ENCODE assay signal across 1 cellular context in genomic region chr16:11283820-11284248, GRCh38.
A peak's percentile ranks its signal among the peaks of the same experiment; 100 is the strongest.
TF ChIP-seq lines count a peak whose summit lies in the region.

No MANE protein-coding gene starts in this region.

TF ChIP-seq in HepG2, 621 proteins besides CTCF, POLR2A, EP300 and RAD21 (continued from another document and continues in another):
- TF ChIP-seq, protein P1, sequence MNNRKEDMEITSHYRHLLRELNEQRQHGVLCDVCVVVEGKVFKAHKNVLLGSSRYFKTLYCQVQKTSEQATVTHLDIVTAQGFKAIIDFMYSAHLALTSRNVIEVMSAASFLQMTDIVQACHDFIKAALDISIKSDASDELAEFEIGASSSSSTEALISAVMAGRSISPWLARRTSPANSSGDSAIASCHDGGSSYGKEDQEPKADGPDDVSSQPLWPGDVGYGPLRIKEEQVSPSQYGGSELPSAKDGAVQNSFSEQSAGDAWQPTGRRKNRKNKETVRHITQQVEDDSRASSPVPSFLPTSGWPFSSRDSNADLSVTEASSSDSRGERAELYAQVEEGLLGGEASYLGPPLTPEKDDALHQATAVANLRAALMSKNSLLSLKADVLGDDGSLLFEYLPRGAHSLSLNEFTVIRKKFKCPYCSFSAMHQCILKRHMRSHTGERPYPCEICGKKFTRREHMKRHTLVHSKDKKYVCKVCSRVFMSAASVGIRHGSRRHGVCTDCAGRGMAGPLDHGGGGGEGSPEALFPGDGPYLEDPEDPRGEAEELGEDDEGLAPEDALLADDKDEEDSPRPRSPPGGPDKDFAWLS (CRISPR knock-in tag; IDR thresholded peaks at IDR 0.05; ENCODE audit: borderline replicate concordance), result no peak
- TF ChIP-seq ZMYM3 (CRISPR knock-in tag; IDR thresholded peaks at IDR 0.05), result peak; percentile 74
- no peak for TF ChIP-seq EED (CRISPR knock-in tag; IDR thresholded peaks at IDR 0.05)
- no peak for TF ChIP-seq NBN (conservative IDR thresholded peaks at IDR 0.05)
- no peak for TF ChIP-seq SMYD3 (CRISPR knock-in tag; IDR thresholded peaks at IDR 0.05)
- 0 out of 2 replicates have a peak, but pooled peaks have one; percentile 26 for TF ChIP-seq ZNF256 (CRISPR knock-in tag; conservative IDR thresholded peaks at IDR 0.05)
- no peak for TF ChIP-seq ZBTB42 (CRISPR knock-in tag; IDR thresholded peaks at IDR 0.05)
- TF ChIP-seq ZNF766 (CRISPR knock-in tag; IDR thresholded peaks at IDR 0.05; ENCODE audit: borderline replicate concordance), result no peak
- TF ChIP-seq, protein P2, sequence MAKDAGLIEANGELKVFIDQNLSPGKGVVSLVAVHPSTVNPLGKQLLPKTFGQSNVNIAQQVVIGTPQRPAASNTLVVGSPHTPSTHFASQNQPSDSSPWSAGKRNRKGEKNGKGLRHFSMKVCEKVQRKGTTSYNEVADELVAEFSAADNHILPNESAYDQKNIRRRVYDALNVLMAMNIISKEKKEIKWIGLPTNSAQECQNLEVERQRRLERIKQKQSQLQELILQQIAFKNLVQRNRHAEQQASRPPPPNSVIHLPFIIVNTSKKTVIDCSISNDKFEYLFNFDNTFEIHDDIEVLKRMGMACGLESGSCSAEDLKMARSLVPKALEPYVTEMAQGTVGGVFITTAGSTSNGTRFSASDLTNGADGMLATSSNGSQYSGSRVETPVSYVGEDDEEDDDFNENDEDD (CRISPR knock-in tag; IDR thresholded peaks at IDR 0.05; ENCODE audit: borderline replicate concordance), result 0 out of 2 replicates have a peak, but pooled peaks have one; percentile 29
- peak; percentile 45; the same call in 1 of the 2 replicates for TF ChIP-seq NCOA2 (CRISPR knock-in tag; IDR thresholded peaks at IDR 0.05)
- no peak for TF ChIP-seq ZNF383 (CRISPR knock-in tag; IDR thresholded peaks at IDR 0.05; ENCODE audit: borderline replicate concordance)
- no peak for TF ChIP-seq HIC2 (CRISPR knock-in tag; IDR thresholded peaks at IDR 0.05; ENCODE audit: low read depth)
- TF ChIP-seq, protein P3, sequence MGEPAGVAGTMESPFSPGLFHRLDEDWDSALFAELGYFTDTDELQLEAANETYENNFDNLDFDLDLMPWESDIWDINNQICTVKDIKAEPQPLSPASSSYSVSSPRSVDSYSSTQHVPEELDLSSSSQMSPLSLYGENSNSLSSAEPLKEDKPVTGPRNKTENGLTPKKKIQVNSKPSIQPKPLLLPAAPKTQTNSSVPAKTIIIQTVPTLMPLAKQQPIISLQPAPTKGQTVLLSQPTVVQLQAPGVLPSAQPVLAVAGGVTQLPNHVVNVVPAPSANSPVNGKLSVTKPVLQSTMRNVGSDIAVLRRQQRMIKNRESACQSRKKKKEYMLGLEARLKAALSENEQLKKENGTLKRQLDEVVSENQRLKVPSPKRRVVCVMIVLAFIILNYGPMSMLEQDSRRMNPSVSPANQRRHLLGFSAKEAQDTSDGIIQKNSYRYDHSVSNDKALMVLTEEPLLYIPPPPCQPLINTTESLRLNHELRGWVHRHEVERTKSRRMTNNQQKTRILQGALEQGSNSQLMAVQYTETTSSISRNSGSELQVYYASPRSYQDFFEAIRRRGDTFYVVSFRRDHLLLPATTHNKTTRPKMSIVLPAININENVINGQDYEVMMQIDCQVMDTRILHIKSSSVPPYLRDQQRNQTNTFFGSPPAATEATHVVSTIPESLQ (CRISPR knock-in tag; conservative IDR thresholded peaks at IDR 0.05), result peak; percentile 51; the same call in 1 of the 2 replicates
- TF ChIP-seq NFYB (CRISPR knock-in tag; IDR thresholded peaks at IDR 0.05), result no peak
- no peak for TF ChIP-seq AKAP8 (CRISPR knock-in tag; IDR thresholded peaks at IDR 0.05)
- TF ChIP-seq NR3C1 (CRISPR knock-in tag; IDR thresholded peaks at IDR 0.05), result no peak
- TF ChIP-seq AFF4 (CRISPR knock-in tag; IDR thresholded peaks at IDR 0.05), result peak; percentile 35; the same call in 1 of the 2 replicates
- no peak for TF ChIP-seq ZNF780A (CRISPR knock-in tag; IDR thresholded peaks at IDR 0.05)
- TF ChIP-seq RFXANK (CRISPR knock-in tag; IDR thresholded peaks at IDR 0.05), result 0 out of 2 replicates have a peak, but pooled peaks have one; percentile 41
- 0 out of 2 replicates have a peak, but pooled peaks have one; percentile 43 for TF ChIP-seq KDM3A (CRISPR knock-in tag; IDR thresholded peaks at IDR 0.05; ENCODE audit: low read depth)
- no peak for TF ChIP-seq IKZF4 (CRISPR knock-in tag; IDR thresholded peaks at IDR 0.05; ENCODE audit: borderline replicate concordance, low read depth, not compliant biosample characterization)
- no peak for TF ChIP-seq POLR2G (IDR thresholded peaks at IDR 0.05; ENCODE audit: low read depth, low read length)
- no peak for TF ChIP-seq NFE2L2 (IDR thresholded peaks at IDR 0.05; ENCODE audit: low read length)
- no peak for TF ChIP-seq ZNF180 (CRISPR knock-in tag; IDR thresholded peaks at IDR 0.05; ENCODE audit: borderline replicate concordance, low read depth)
- TF ChIP-seq ZBTB3 (CRISPR knock-in tag; IDR thresholded peaks at IDR 0.05; ENCODE audit: borderline replicate concordance, low read depth), result no peak
- 0 out of 2 replicates have a peak, but pooled peaks have one; percentile 31 for TF ChIP-seq ELF3 (CRISPR knock-in tag; IDR thresholded peaks at IDR 0.05)
- TF ChIP-seq NFAT5 (CRISPR knock-in tag; IDR thresholded peaks at IDR 0.05), result no peak; the same call in 1 of the 2 replicates
- TF ChIP-seq CBFB (CRISPR knock-in tag; IDR thresholded peaks at IDR 0.05), result no peak
- no peak for TF ChIP-seq ZNF713 (CRISPR knock-in tag; IDR thresholded peaks at IDR 0.05)
- TF ChIP-seq ZNF431 (CRISPR knock-in tag; IDR thresholded peaks at IDR 0.05; ENCODE audit: borderline replicate concordance, low read depth), result no peak
- TF ChIP-seq ZNF660 (CRISPR knock-in tag; IDR thresholded peaks at IDR 0.05; ENCODE audit: borderline replicate concordance, low read depth), result no peak
- TF ChIP-seq ATF5 (CRISPR knock-in tag; IDR thresholded peaks at IDR 0.05; ENCODE audit: low read depth), result no peak
- TF ChIP-seq SAFB2 (CRISPR knock-in tag; IDR thresholded peaks at IDR 0.05; ENCODE audit: borderline replicate concordance, low read depth), result no peak
- TF ChIP-seq REST (IDR thresholded peaks at IDR 0.05; ENCODE audit: borderline replicate concordance in 1 of 2, low read depth in 1 of 2, low read length in 2 of 2), result peak; percentile 17 to 88
- TF ChIP-seq PRMT3 (CRISPR knock-in tag; IDR thresholded peaks at IDR 0.05; ENCODE audit: borderline replicate concordance, low read depth), result no peak
- peak; percentile 45; the same call in 1 of the 2 replicates for TF ChIP-seq FOXK1 (CRISPR knock-in tag; IDR thresholded peaks at IDR 0.05; ENCODE audit: borderline replicate concordance, low read depth)
- peak; percentile 70; the same call in 1 of the 2 replicates for TF ChIP-seq ERF (CRISPR knock-in tag; IDR thresholded peaks at IDR 0.05)
- no peak for TF ChIP-seq MZF1 (CRISPR knock-in tag; IDR thresholded peaks at IDR 0.05; ENCODE audit: borderline replicate concordance)
- no peak for TF ChIP-seq HIVEP1 (CRISPR knock-in tag; IDR thresholded peaks at IDR 0.05)
